10 cellular contexts compared by ENCODE assay signal in the genomic region with DNA sequence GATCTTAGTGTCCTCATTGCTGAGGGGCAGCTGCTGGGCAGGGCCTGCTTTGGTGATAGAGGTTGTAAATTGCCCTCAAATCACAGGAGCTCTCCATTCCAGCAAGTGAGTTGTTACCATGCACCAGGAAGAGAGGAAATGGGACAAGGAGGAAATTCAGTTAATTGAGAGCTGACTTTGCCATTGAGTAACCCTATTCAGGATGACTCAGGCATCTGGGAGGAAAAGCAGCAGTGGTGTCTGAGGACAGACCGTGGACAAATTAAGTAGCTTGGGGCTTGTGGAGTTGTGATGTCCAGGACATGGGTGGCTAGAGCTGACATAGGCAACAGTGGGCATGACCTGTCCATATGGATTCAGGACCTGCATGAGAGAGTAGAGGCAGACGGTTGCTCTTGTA. TPM values are rescaled to one million over a fixed set of nuclear protein-coding genes. Genes with fewer than 3 reads are reported as not detected.
DNase-seq lines count a peak whose midpoint lies in the region; ATAC-seq and TF ChIP-seq lines count a peak whose summit lies in the region.
"Had no signal": no experiment of that assay in that cellular context is flagged by ENCODE, and none has a peak within 500 bp of the region (broad histone marks: within the 10 kb centered on the region; RNA-seq: fewer than 3 reads in every experiment).

No MANE protein-coding gene starts in this region.

- in situ Hi-C loops in astrocyte of the spinal cord (cut with HindIII; ENCODE audit: low sequenced_read_pairs) = no loop called here

- intact Hi-C loops in left cardiac atrium (cut with DNase I) = loop anchor here in 1 of 2 donors (10.0 kb wide), 1 partner anchor 59 kb away; no protein-coding TSS in a partner anchor

- TF ChIP-seq CTCF in astrocyte of the spinal cord (IDR thresholded peaks at IDR 0.05; ENCODE audit: low read depth, low read length) = no peak

- H3K4me3 ChIP-seq in astrocyte of the spinal cord (ENCODE audit: low read depth, low read length) = no peak overlapping the region
- H3K4me3 ChIP-seq in skeletal muscle satellite cell (ENCODE audit: low read length) = no peak overlapping the region

- DNase-seq in H4 (ENCODE audit: low spot score) (peak; percentile 54), astrocyte of the spinal cord (ENCODE audit: low read depth, low spot score) (peak; percentile 40), left cardiac atrium (no peak), NCI-H82 treated with DMSO at 0.1 percent for 48 hours (lab: John Stamatoyannopoulos, UW; ENCODE audit: unreplicated experiment) (no peak), NCI-H446 treated with DMSO at 0.1 percent for 48 hours (lab: John Stamatoyannopoulos, UW) (no peak)
- DNase-seq: activated CD8-positive, alpha-beta memory T cell treated with anti-CD3 and anti-CD28 coated beads, Interleukin-2, amount 50 U/mL, for 4 hours; DMS153 had no signal

- H3K4me1 ChIP-seq in skeletal muscle satellite cell (ENCODE audit: control insufficient read depth, insufficient read depth, low read length) = peaks cover 39% of the 10 kb centered on the region

- peak; percentile 38 to 65 for ATAC-seq in left cardiac atrium
- no peak for ATAC-seq in GM21786 (IDR thresholded peaks at IDR 0.05; ENCODE audit: unreplicated experiment)
- no peak for ATAC-seq in GM21529 (IDR thresholded peaks at IDR 0.05; ENCODE audit: unreplicated experiment)

- no peaks in the 10 kb centered on the region for H3K27me3 ChIP-seq in skeletal muscle satellite cell (ENCODE audit: control insufficient read depth, insufficient read depth, low read length)

- H3K9me3 ChIP-seq in skeletal muscle satellite cell (replicated peaks; ENCODE audit: low read length) = no peaks in the 10 kb centered on the region

- H3K36me3 ChIP-seq in skeletal muscle satellite cell (ENCODE audit: insufficient read depth, low read length) = no peaks in the 10 kb centered on the region

- peak overlapping the region; percentile 46 for H3K4me2 ChIP-seq in skeletal muscle satellite cell (ENCODE audit: low read length)

- H3K9ac ChIP-seq in skeletal muscle satellite cell (ENCODE audit: low read depth, low read length) = no peak overlapping the region

RNA-seq across cellular contexts. Expression of a gene that starts 5.9 kb away (rescaled TPM):
- total RNA-seq in H4 (2014; rRNA removed; shearing (Covaris generic)) = 2.6 and 4.1 TPM in 2 replicates
- 10 to 100 TPM; 40.6 to 44.9 TPM for total RNA-seq in left cardiac atrium
- total RNA-seq in skeletal muscle satellite cell (2012; rRNA removed) = 11.9 and 14.4 TPM in 2 replicates

Comparison
In these comparisons a context has a peak if more than half of its experiments do, and no peak if none do; other contexts are left out.
1. DNase-seq: peak in H4 (single experiment) and astrocyte of the spinal cord (single experiment); none in left cardiac atrium (single experiment), NCI-H82 treated with DMSO at 0.1 percent for 48 hours (single experiment) and NCI-H446 treated with DMSO at 0.1 percent for 48 hours (single experiment).
2. ATAC-seq: peak in left cardiac atrium (2 of 2); none in GM21786 (single experiment) and GM21529 (single experiment).